11 cellular contexts compared by ENCODE assay signal in the genomic region with DNA sequence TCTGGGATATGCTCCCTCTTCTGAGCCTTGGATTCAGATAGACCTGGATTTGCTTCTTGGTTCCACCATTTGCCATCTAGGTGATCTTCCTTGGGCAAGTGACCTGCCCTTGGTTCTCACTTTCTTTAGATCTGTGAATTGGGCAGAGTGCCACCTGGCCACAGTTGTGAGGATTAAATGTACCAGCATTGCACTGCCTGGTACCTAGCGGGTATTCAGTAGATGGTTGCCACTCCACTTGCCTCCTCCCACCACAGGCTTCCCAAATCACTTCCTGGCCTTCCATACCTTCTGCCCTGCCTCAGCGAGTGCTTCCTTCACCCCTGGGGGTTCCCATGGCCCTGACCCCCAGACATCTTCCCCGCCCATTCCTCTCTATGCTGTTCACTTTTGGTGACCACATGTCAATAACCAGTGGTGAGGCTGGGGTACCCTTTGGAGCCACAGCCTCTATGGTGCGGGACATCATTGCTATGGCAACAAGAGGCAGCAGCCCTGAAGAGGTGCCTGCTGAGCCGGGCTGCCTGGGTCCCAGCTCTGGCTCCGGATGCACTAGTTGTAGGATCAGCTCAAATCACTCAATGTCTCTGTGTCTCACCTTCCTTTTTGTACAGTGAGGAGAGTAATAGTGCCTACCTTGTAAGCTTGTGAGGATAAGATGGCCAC. TPM values are rescaled to one million over a fixed set of nuclear protein-coding genes. Genes with fewer than 3 reads are reported as not detected.
DNase-seq lines count a peak whose midpoint lies in the region; ATAC-seq and TF ChIP-seq lines count a peak whose summit lies in the region.
"Had no signal": no experiment of that assay in that cellular context is flagged by ENCODE, and none has a peak within 500 bp of the region (broad histone marks: within the 10 kb centered on the region; RNA-seq: fewer than 3 reads in every experiment).

No MANE protein-coding gene starts in this region.

- no peak for DNase-seq in DND-41
- DNase-seq in spleen, result no peak
- no peak for DNase-seq in HFFc6
- DNase-seq in HT-29 (ENCODE audit: low spot score), result no peak
- DNase-seq in DMS114 treated with DMSO at 0.1 percent for 48 hours (lab: John Stamatoyannopoulos, UW; ENCODE audit: unreplicated experiment), result no peak
- DNase-seq: NCI-H1436, NCI-H524 had no signal

- peaks cover 61% of the 10 kb centered on the region for H3K4me1 ChIP-seq in DND-41 (ENCODE audit: insufficient read depth, low read length)
- H3K4me1 ChIP-seq in OCI-LY3 (ENCODE audit: low read length), result peaks cover 75% of the 10 kb centered on the region
- peaks cover 15 to 21% of the 10 kb centered on the region in 2 donors for H3K4me1 ChIP-seq in duodenal mucosa (ENCODE audit: control insufficient read depth in 1 of 2, insufficient read depth in 2 of 2, low read length in 2 of 2)
- peaks cover 28 to 100% (median 77%) of the 10 kb centered on the region in 6 donors for H3K4me1 ChIP-seq in spleen

- no peak for TF ChIP-seq POLR2A in spleen (IDR thresholded peaks at IDR 0.05)

- H3K4me3 ChIP-seq in DND-41 (ENCODE audit: low read depth in 1 of 2, low read length in 2 of 2) (no peak overlapping the region), OCI-LY3 (ENCODE audit: low read length) (no peak overlapping the region), duodenal mucosa (ENCODE audit: low read depth in 1 of 2, low read length in 2 of 2) (no peak overlapping the region), spleen (peak overlapping the region in 1 of 8 donors; percentile 42)

- H3K36me3 Mint-ChIP-seq in HFFc6 (ENCODE audit: low read depth), result no peaks in the 10 kb centered on the region
- H3K36me3 Mint-ChIP-seq: brain had no signal

- intact Hi-C loops in spleen (cut with DNase I; ENCODE audit: low total_unique reads), result no loop called here

- H2AFZ ChIP-seq in DND-41 (ENCODE audit: low read depth, low read length), result no peak overlapping the region
- H2AFZ ChIP-seq in OCI-LY3 (ENCODE audit: low read depth, low read length), result no peak overlapping the region

- H3K9me3 ChIP-seq in DND-41 (ENCODE audit: insufficient read depth, low read length, severe bottlenecking) (no peaks in the 10 kb centered on the region), OCI-LY3 (ENCODE audit: insufficient read depth, low read length) (no peaks in the 10 kb centered on the region), duodenal mucosa (ENCODE audit: control insufficient read depth in 1 of 2, low read length in 2 of 2) (no peaks in the 10 kb centered on the region), spleen (no peaks in the 10 kb centered on the region)

- H3K9me3 Mint-ChIP-seq in HFFc6, result no peaks in the 10 kb centered on the region
- H3K9me3 Mint-ChIP-seq: brain had no signal

- no peak overlapping the region for H3K4me3 Mint-ChIP-seq in HFFc6
- H3K4me3 Mint-ChIP-seq: brain had no signal

- 77 to 93% (median 88%) methylated on average over 6 of the region's 6 CpGs for WGBS in spleen, 5 donors

- H3K9ac ChIP-seq in DND-41 (ENCODE audit: low read depth, low read length) (no peak overlapping the region), OCI-LY3 (ENCODE audit: low read length) (peak overlapping the region; percentile 56), duodenal mucosa (ENCODE audit: low read depth in 1 of 2, low read length in 2 of 2) (peak overlapping the region; percentile 16 to 39)

- peaks cover 81% of the 10 kb centered on the region for H3K79me2 ChIP-seq in DND-41 (ENCODE audit: insufficient read depth, low read length)
- H3K79me2 ChIP-seq in OCI-LY3 (ENCODE audit: low read length), result peaks cover 44% of the 10 kb centered on the region

- no peak for TF ChIP-seq CTCF in DND-41 (IDR thresholded peaks at IDR 0.05; ENCODE audit: borderline replicate concordance, extremely low read depth, low read length, poor library complexity, severe bottlenecking)
- TF ChIP-seq CTCF in OCI-LY3 (IDR thresholded peaks at IDR 0.05; ENCODE audit: low read depth, low read length), result no peak
- no peak for TF ChIP-seq CTCF in spleen (IDR thresholded peaks at IDR 0.05 in 8 of 11, conservative IDR thresholded peaks at IDR 0.05 in 3 of 11)
- no peak for TF ChIP-seq CTCF in HFFc6 (IDR thresholded peaks at IDR 0.05)

- H4K20me1 ChIP-seq in DND-41 (ENCODE audit: insufficient read depth, low read length), result no peaks in the 10 kb centered on the region
- H4K20me1 ChIP-seq in OCI-LY3 (ENCODE audit: insufficient read depth, low read length), result no peaks in the 10 kb centered on the region

- H3K4me1 Mint-ChIP-seq in HFFc6 (ENCODE audit: low read depth), result peaks cover 16% of the 10 kb centered on the region
- H3K4me1 Mint-ChIP-seq: brain had no signal

- no peaks in the 10 kb centered on the region; the same call in 1 of the 2 replicates for H3K27me3 Mint-ChIP-seq in HFFc6 (ENCODE audit: insufficient read depth)

- H3K27ac ChIP-seq in DND-41 (ENCODE audit: low read length) (peak overlapping the region; percentile 53), OCI-LY3 (ENCODE audit: low read length) (peak overlapping the region; percentile 81), duodenal mucosa (ENCODE audit: low read depth, low read length) (peak overlapping the region; percentile 53), spleen (peak overlapping the region; percentile 67 to 93 (median 80))
- H3K27ac ChIP-seq: RWPE1 had no signal

- no peak for ATAC-seq in DND-41 (ENCODE audit: insufficient read depth, low read depth)

- H3K27me3 ChIP-seq in DND-41 (ENCODE audit: insufficient read depth, low read length, poor library complexity) (no peaks in the 10 kb centered on the region), OCI-LY3 (ENCODE audit: low read depth, low read length) (peaks cover 9% of the 10 kb centered on the region; the same call in 1 of the 2 replicates), duodenal mucosa (ENCODE audit: control insufficient read depth in 1 of 2, insufficient read depth in 2 of 2, low read length in 2 of 2) (no peaks in the 10 kb centered on the region), spleen (replicated peaks in 1 of 7) (no peaks in the 10 kb centered on the region)

- H3K27ac Mint-ChIP-seq in HFFc6, result no peak overlapping the region
- H3K27ac Mint-ChIP-seq: brain had no signal

- no peak overlapping the region for H3K4me2 ChIP-seq in DND-41 (ENCODE audit: insufficient read depth, low read length)
- H3K4me2 ChIP-seq in OCI-LY3 (ENCODE audit: low read length), result peak overlapping the region; percentile 92

- H3K36me3 ChIP-seq in DND-41 (ENCODE audit: insufficient read depth, low read length), result 0 out of 2 replicates have a peak, but pooled peaks cover 4% of the 10 kb centered on the region
- H3K36me3 ChIP-seq in OCI-LY3 (replicated peaks; ENCODE audit: low read depth, low read length), result no peaks in the 10 kb centered on the region
- no peaks in the 10 kb centered on the region for H3K36me3 ChIP-seq in duodenal mucosa (ENCODE audit: control insufficient read depth in 1 of 2, insufficient read depth in 2 of 2, low read length in 2 of 2)
- no peaks in the 10 kb centered on the region for H3K36me3 ChIP-seq in spleen

RNA-seq across cellular contexts. Expression of gene CMTM7, which starts 40.5 kb away (rescaled TPM):
- 10 to 100 TPM; 42.4 to 92.0 (median 48.6) TPM for total RNA-seq in spleen
- 10 to 100 TPM; 27.6 to 38.3 (median 32.8) TPM for polyA plus RNA-seq in spleen
- total RNA-seq in HFFc6 (2021; fragmentation: NEBNext Ultra II Directional; extraction: Animal tissue kit (Norgen Biotek cat#: 25700)), result 10 to 100 TPM; 10.1 to 17.7 (median 15.7) TPM
- total RNA-seq in HT-29 (2014; rRNA removed; shearing (Covaris generic)), result 20.2 and 30.7 TPM in 2 replicates
